17 cellular contexts compared by ENCODE assay signal in genomic region chr9:109206670-109207069, GRCh38. TPM values are rescaled to one million over a fixed set of nuclear protein-coding genes. Genes with fewer than 3 reads are reported as not detected.
DNase-seq lines count a peak whose midpoint lies in the region; TF ChIP-seq lines count a peak whose summit lies in the region.
"Had no signal": no experiment of that assay in that cellular context is flagged by ENCODE, and none has a peak within 500 bp of the region (broad histone marks: within the 10 kb centered on the region; RNA-seq: fewer than 3 reads in every experiment).

No MANE protein-coding gene starts in this region.

- no peak overlapping the region for H2AK5ac ChIP-seq in mesendoderm (ENCODE audit: low read length)

- no peak overlapping the region for H4K5ac ChIP-seq in mesendoderm (ENCODE audit: low read length)

- no peaks in the 10 kb centered on the region for H3K9me3 Mint-ChIP-seq in activated naive CD4-positive, alpha-beta T cell treated with anti-CD3 and anti-CD28 coated beads for 36 hours
- H3K9me3 Mint-ChIP-seq: activated CD4-positive, alpha-beta T cell treated with anti-CD3 and anti-CD28 coated beads, Interleukin-2, amount 10 ng/mL, durations not matched to agents 7 days and 5 days; activated naive CD4-positive, alpha-beta T cell treated with anti-CD3 and anti-CD28 coated beads, Interleukin-2, amount 50 U/mL, for 72 hours had no signal

- peak; percentile 12 for TF ChIP-seq CTCF in brain microvascular endothelial cell (IDR thresholded peaks at IDR 0.05; ENCODE audit: low read depth, low read length, missing control alignments)

- H2BK15ac ChIP-seq in mesendoderm (replicated peaks; ENCODE audit: low read depth), result no peak overlapping the region

- H3K9ac ChIP-seq in mesendoderm (ENCODE audit: low read length), result no peak overlapping the region

- no peak overlapping the region for H3K4me2 ChIP-seq in mesendoderm (ENCODE audit: low read length)

- no peak overlapping the region for H3K27ac ChIP-seq in brain microvascular endothelial cell
- no peak overlapping the region for H3K27ac ChIP-seq in mesendoderm (ENCODE audit: low read depth, low read length)
- H3K27ac ChIP-seq: body of pancreas, psoas muscle, RWPE1 had no signal

- H3K27me3 Mint-ChIP-seq in activated naive CD4-positive, alpha-beta T cell treated with anti-CD3 and anti-CD28 coated beads for 36 hours (ENCODE audit: low read depth), result peaks cover 7% of the 10 kb centered on the region

- no peak overlapping the region for H2BK120ac ChIP-seq in mesendoderm (ENCODE audit: low read depth, low read length)

- no peak overlapping the region for H3K4me3 ChIP-seq in Jurkat, Clone E6-1 (ENCODE audit: low read length)
- no peak overlapping the region for H3K4me3 ChIP-seq in brain microvascular endothelial cell (ENCODE audit: low read depth, low read length)
- no peak overlapping the region for H3K4me3 ChIP-seq in mesendoderm (ENCODE audit: low read length)
- H3K4me3 ChIP-seq: body of pancreas, MG63, psoas muscle had no signal

- DNase-seq in activated naive CD4-positive, alpha-beta T cell treated with anti-CD3 and anti-CD28 coated beads for 36 hours, result peak; percentile 13
- no peak for DNase-seq in activated naive CD4-positive, alpha-beta T cell treated with anti-CD3 and anti-CD28 coated beads, Interleukin-2, amount 50 U/mL, for 16 hours
- peak; percentile 34 for DNase-seq in Jurkat, Clone E6-1 (ENCODE audit: low read depth, low spot score)
- DNase-seq in brain microvascular endothelial cell, result no peak
- DNase-seq in mesendoderm, result peak; percentile 35
- no peak for DNase-seq in SW 1271 (lab: John Stamatoyannopoulos, UW)
- DNase-seq in NCI-H2029 (lab: John Stamatoyannopoulos, UW), result no peak
- no peak for DNase-seq in NCI-H2029 treated with DMSO at 0.1 percent for 48 hours (lab: John Stamatoyannopoulos, UW)
- DNase-seq: activated CD4-positive, alpha-beta T cell treated with anti-CD3 and anti-CD28 coated beads, Interleukin-2, amount 10 ng/mL, durations not matched to agents 7 days and 5 days; body of pancreas; left ventricle myocardium superior; MG63; NCI-H1930; NCI-H526; psoas muscle had no signal

- H3K79me1 ChIP-seq in mesendoderm (ENCODE audit: low read length), result no peaks in the 10 kb centered on the region

- H3K23ac ChIP-seq in mesendoderm (ENCODE audit: low read length), result no peak overlapping the region

- no peak overlapping the region for H4K8ac ChIP-seq in mesendoderm (ENCODE audit: low read depth, low read length)

- no peak overlapping the region for H3K27ac Mint-ChIP-seq in activated naive CD4-positive, alpha-beta T cell treated with anti-CD3 and anti-CD28 coated beads for 36 hours
- H3K27ac Mint-ChIP-seq: activated CD4-positive, alpha-beta T cell treated with anti-CD3 and anti-CD28 coated beads, Interleukin-2, amount 10 ng/mL, durations not matched to agents 7 days and 5 days; activated naive CD4-positive, alpha-beta T cell treated with anti-CD3 and anti-CD28 coated beads, Interleukin-2, amount 50 U/mL, for 72 hours had no signal

- no peak overlapping the region for H3K56ac ChIP-seq in mesendoderm (ENCODE audit: low read length)

- no peaks in the 10 kb centered on the region for H3K36me3 Mint-ChIP-seq in activated naive CD4-positive, alpha-beta T cell treated with anti-CD3 and anti-CD28 coated beads for 36 hours (ENCODE audit: low read depth)
- H3K36me3 Mint-ChIP-seq: activated naive CD4-positive, alpha-beta T cell treated with anti-CD3 and anti-CD28 coated beads, Interleukin-2, amount 50 U/mL, for 72 hours had no signal

- H2BK5ac ChIP-seq in mesendoderm (ENCODE audit: low read length), result no peak overlapping the region

- H3K4me3 Mint-ChIP-seq in activated naive CD4-positive, alpha-beta T cell treated with anti-CD3 and anti-CD28 coated beads for 36 hours, result no peak overlapping the region
- H3K4me3 Mint-ChIP-seq: activated CD4-positive, alpha-beta T cell treated with anti-CD3 and anti-CD28 coated beads, Interleukin-2, amount 10 ng/mL, durations not matched to agents 7 days and 5 days had no signal

- H3K36me3 ChIP-seq in brain microvascular endothelial cell (replicated peaks) (no peaks in the 10 kb centered on the region), mesendoderm (ENCODE audit: control insufficient read depth, insufficient read depth, low read length) (no peaks in the 10 kb centered on the region)
- H3K36me3 ChIP-seq: MG63 had no signal

- in situ Hi-C loops in brain microvascular endothelial cell (cut with HindIII; ENCODE audit: low pct_ligation_motif_present, low sequenced_read_pairs), result no loop called here

- CTCF ChIA-PET in activated naive CD4-positive, alpha-beta T cell treated with anti-CD3 and anti-CD28 coated beads for 36 hours (lab: Charles Lee), result interaction anchor here (0.6 kb wide), 1 partner anchor 98 kb away, joined by 4 read pairs; no protein-coding TSS in a partner anchor

- no peaks in the 10 kb centered on the region for H3K4me1 ChIP-seq in mesendoderm (ENCODE audit: control insufficient read depth, low read depth, low read length)
- H3K4me1 ChIP-seq: psoas muscle had no signal

- no peaks in the 10 kb centered on the region for H3K4me1 Mint-ChIP-seq in activated naive CD4-positive, alpha-beta T cell treated with anti-CD3 and anti-CD28 coated beads for 36 hours (ENCODE audit: low read depth)
- H3K4me1 Mint-ChIP-seq: activated CD4-positive, alpha-beta T cell treated with anti-CD3 and anti-CD28 coated beads, Interleukin-2, amount 10 ng/mL, durations not matched to agents 7 days and 5 days had no signal

- H3K4ac ChIP-seq in mesendoderm (ENCODE audit: low read depth, low read length), result no peak overlapping the region

- no CpG with 5 or more reads among the region's 2 CpGs for WGBS in mesendoderm (ENCODE audit: extremely low coverage, insufficient coverage, low lambda C conversion rate)

- no peak overlapping the region for H3K18ac ChIP-seq in mesendoderm (ENCODE audit: low read length)

- intact Hi-C loops in activated naive CD4-positive, alpha-beta T cell treated with anti-CD3 and anti-CD28 coated beads for 36 hours (cut with micrococcal nuclease), result no loop called here

- H3K27me3 ChIP-seq in brain microvascular endothelial cell (replicated peaks), result no peaks in the 10 kb centered on the region
- no peaks in the 10 kb centered on the region for H3K27me3 ChIP-seq in mesendoderm (ENCODE audit: insufficient read depth, low read length, poor library complexity)
- H3K27me3 ChIP-seq: body of pancreas, MG63 had no signal

- H3K79me2 ChIP-seq in mesendoderm (ENCODE audit: control insufficient read depth, insufficient read depth, low read length), result no peaks in the 10 kb centered on the region

RNA-seq across cellular contexts. Expression of gene FRRS1L, which starts 39.6 kb away (rescaled TPM):
- not detected for total RNA-seq in activated naive CD4-positive, alpha-beta T cell treated with anti-CD3 and anti-CD28 coated beads for 36 hours
- polyA plus RNA-seq in Jurkat, Clone E6-1 (2012; ENCODE audit: insufficient read depth, insufficient read length), result not detected
- polyA plus RNA-seq in mesendoderm (2013, experiment 1 of 2), result 0.10 TPM
- 0.14 TPM for polyA plus RNA-seq in mesendoderm (2013, experiment 2 of 2)
- total RNA-seq: activated CD4-positive, alpha-beta T cell treated with anti-CD3 and anti-CD28 coated beads, Interleukin-2, amount 10 ng/mL, durations not matched to agents 7 days and 5 days; activated naive CD4-positive, alpha-beta T cell treated with anti-CD3 and anti-CD28 coated beads, Interleukin-2, amount 50 U/mL, for 72 hours had no signal

Comparison
In these comparisons a context has a peak if more than half of its experiments do, and no peak if none do; other contexts are left out.
1. DNase-seq: peak in activated naive CD4-positive, alpha-beta T cell treated with anti-CD3 and anti-CD28 coated beads for 36 hours (single experiment), Jurkat, Clone E6-1 (single experiment) and mesendoderm (single experiment); none in activated naive CD4-positive, alpha-beta T cell treated with anti-CD3 and anti-CD28 coated beads, Interleukin-2, amount 50 U/mL, for 16 hours (single experiment), brain microvascular endothelial cell (single experiment), SW 1271 (0 of 2), NCI-H2029 (single experiment) and NCI-H2029 treated with DMSO at 0.1 percent for 48 hours (single experiment).